ENCODE assay signal across 26 cellular contexts in the genomic region with DNA sequence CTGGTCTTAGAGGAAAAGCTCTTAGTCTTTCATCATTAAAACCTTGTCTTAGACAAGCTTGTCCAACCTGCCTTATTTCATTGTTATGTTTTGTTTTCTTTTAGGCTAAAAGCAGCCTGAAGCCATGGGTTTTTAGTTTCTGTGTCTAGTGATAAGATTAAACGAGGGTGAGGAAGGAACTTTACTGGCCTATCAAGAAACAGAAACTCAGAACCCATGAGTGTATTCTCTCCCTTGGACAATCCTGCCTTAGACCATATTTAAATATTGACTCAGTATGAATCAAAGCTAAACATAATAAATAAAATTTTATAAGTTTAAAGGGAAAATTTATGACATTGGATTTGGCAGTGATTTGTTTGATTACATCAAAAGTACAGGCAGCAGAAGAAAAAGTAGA.
"Had no signal": no experiment of that assay in that cellular context is flagged by ENCODE, and none has a peak within 500 bp of the region (broad histone marks: within the 10 kb centered on the region; RNA-seq: fewer than 3 reads in every experiment).

No MANE protein-coding gene starts in this region.

- H3K27me3 ChIP-seq: adrenal gland, MG63, Peyer's patch had no signal

- H3K9me3 ChIP-seq: adrenal gland, MG63, Peyer's patch had no signal

- H3K27ac ChIP-seq: adrenal gland, Peyer's patch, RWPE1 had no signal

- H3K4me3 ChIP-seq: adrenal gland, MG63, Peyer's patch had no signal

- H3K36me3 ChIP-seq: adrenal gland, Peyer's patch had no signal

- H3K4me1 ChIP-seq: adrenal gland, Peyer's patch had no signal

- DNase-seq: activated CD4-positive, alpha-beta T cell treated with anti-CD3 and anti-CD28 coated beads for 48 hours; activated CD4-positive, alpha-beta T cell treated with anti-CD3 and anti-CD28 coated beads, Interleukin-2, amount 50 U/mL, for 4 hours; activated CD4-positive, CD25-positive, alpha-beta regulatory T cell treated with anti-CD3 and anti-CD28 coated beads, Interleukin-2, amount 50 U/mL, for 72 hours; activated CD8-positive, alpha-beta memory T cell treated with anti-CD3 and anti-CD28 coated beads, Interleukin-2, amount 50 U/mL, for 48 hours; activated CD8-positive, alpha-beta T cell treated with anti-CD3 and anti-CD28 coated beads, Interleukin-2, amount 10 ng/mL, durations not matched to agents 7 days and 5 days; activated naive CD4-positive, alpha-beta T cell treated with anti-CD3 and anti-CD28 coated beads, Interleukin-2, amount 50 U/mL, for 16 hours; activated naive CD8-positive, alpha-beta T cell treated with anti-CD3 and anti-CD28 coated beads, Interleukin-2, amount 10 ng/mL, durations not matched to agents 7 days and 5 days; activated T-cell treated with anti-CD3 and anti-CD28 coated beads, Interleukin-2, amount 50 U/mL, for 1 hour; adrenal gland; anterior cingulate cortex; MG63; MV-4-11; NCI-H1092 treated with DMSO at 0.1 percent for 48 hours; NCI-H1417 treated with DMSO at 0.1 percent for 48 hours; NCI-H1694; NCI-H2029; NCI-H2107; NCI-H2171 treated with DMSO at 0.1 percent for 48 hours; NCI-H226; NCI-H510A; NCI-H69; NK-92 treated with Interleukin-12 subunit alpha and Interleukin-12 subunit beta, amount 100 ng/mL, for 24 hours; Peyer's patch; SHP77 treated with DMSO at 0.1 percent for 48 hours had no signal

- ATAC-seq: activated CD8-positive, alpha-beta T cell treated with anti-CD3 and anti-CD28 coated beads, Interleukin-2, amount 10 ng/mL, durations not matched to agents 7 days and 5 days; WTC11 had no signal
